Comparison of ENCODE assay signal across 1 cellular context in the genomic region with DNA sequence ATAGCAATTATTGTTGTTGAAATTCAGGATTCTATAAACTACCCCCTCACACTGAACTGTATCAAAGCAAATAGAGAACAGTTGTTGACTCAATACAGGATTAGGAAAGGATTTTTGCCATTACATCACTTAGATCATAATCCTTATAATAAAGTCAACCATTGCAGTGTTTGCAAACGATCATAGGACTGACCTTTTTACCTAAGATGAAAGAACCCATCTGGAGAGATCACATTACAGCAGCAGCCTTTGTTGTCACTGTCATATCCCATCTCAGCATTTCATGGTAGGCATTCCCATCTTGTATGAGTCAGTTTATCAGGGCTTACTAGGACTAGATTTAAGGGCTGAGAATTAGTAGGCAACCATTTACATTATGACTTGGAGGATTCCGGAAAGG.
TF ChIP-seq lines count a peak whose summit lies in the region.

No MANE protein-coding gene starts in this region.

TF ChIP-seq in HepG2, 621 proteins besides CTCF, POLR2A, EP300 and RAD21 (continued from another document and continues in another):
- TF ChIP-seq, protein P1, sequence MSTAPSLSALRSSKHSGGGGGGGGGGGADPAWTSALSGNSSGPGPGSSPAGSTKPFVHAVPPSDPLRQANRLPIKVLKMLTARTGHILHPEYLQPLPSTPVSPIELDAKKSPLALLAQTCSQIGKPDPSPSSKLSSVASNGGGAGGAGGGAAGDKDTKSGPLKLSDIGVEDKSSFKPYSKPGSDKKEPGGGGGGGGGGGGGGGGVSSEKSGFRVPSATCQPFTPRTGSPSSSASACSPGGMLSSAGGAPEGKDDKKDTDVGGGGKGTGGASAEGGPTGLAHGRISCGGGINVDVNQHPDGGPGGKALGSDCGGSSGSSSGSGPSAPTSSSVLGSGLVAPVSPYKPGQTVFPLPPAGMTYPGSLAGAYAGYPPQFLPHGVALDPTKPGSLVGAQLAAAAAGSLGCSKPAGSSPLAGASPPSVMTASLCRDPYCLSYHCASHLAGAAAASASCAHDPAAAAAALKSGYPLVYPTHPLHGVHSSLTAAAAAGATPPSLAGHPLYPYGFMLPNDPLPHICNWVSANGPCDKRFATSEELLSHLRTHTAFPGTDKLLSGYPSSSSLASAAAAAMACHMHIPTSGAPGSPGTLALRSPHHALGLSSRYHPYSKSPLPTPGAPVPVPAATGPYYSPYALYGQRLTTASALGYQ (CRISPR knock-in tag; IDR thresholded peaks at IDR 0.05), result peak; percentile 94
- TF ChIP-seq ATAD3A (CRISPR knock-in tag; IDR thresholded peaks at IDR 0.05) (no peak), MYNN (CRISPR knock-in tag; IDR thresholded peaks at IDR 0.05; ENCODE audit: low read depth) (no peak), SCMH1 (CRISPR knock-in tag; IDR thresholded peaks at IDR 0.05; ENCODE audit: borderline replicate concordance) (no peak), ZNF652 (CRISPR knock-in tag; IDR thresholded peaks at IDR 0.05; ENCODE audit: borderline replicate concordance, low read depth) (no peak; the same call in 1 of the 2 replicates), KLF15 (CRISPR knock-in tag; IDR thresholded peaks at IDR 0.05; ENCODE audit: borderline replicate concordance) (no peak), ZIK1 (CRISPR knock-in tag; IDR thresholded peaks at IDR 0.05; ENCODE audit: borderline replicate concordance, low read depth) (no peak), DPF2 (CRISPR knock-in tag; IDR thresholded peaks at IDR 0.05; ENCODE audit: borderline replicate concordance, low read depth) (peak; percentile 58; the same call in 1 of the 2 replicates), ZNF496 (CRISPR knock-in tag; IDR thresholded peaks at IDR 0.05; ENCODE audit: insufficient replicate concordance) (no peak), CBX5 (CRISPR knock-in tag; IDR thresholded peaks at IDR 0.05; ENCODE audit: borderline replicate concordance) (no peak)
- TF ChIP-seq, protein P2, sequence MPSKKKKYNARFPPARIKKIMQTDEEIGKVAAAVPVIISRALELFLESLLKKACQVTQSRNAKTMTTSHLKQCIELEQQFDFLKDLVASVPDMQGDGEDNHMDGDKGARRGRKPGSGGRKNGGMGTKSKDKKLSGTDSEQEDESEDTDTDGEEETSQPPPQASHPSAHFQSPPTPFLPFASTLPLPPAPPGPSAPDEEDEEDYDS (CRISPR knock-in tag; IDR thresholded peaks at IDR 0.05), result no peak
- TF ChIP-seq, protein P3, sequence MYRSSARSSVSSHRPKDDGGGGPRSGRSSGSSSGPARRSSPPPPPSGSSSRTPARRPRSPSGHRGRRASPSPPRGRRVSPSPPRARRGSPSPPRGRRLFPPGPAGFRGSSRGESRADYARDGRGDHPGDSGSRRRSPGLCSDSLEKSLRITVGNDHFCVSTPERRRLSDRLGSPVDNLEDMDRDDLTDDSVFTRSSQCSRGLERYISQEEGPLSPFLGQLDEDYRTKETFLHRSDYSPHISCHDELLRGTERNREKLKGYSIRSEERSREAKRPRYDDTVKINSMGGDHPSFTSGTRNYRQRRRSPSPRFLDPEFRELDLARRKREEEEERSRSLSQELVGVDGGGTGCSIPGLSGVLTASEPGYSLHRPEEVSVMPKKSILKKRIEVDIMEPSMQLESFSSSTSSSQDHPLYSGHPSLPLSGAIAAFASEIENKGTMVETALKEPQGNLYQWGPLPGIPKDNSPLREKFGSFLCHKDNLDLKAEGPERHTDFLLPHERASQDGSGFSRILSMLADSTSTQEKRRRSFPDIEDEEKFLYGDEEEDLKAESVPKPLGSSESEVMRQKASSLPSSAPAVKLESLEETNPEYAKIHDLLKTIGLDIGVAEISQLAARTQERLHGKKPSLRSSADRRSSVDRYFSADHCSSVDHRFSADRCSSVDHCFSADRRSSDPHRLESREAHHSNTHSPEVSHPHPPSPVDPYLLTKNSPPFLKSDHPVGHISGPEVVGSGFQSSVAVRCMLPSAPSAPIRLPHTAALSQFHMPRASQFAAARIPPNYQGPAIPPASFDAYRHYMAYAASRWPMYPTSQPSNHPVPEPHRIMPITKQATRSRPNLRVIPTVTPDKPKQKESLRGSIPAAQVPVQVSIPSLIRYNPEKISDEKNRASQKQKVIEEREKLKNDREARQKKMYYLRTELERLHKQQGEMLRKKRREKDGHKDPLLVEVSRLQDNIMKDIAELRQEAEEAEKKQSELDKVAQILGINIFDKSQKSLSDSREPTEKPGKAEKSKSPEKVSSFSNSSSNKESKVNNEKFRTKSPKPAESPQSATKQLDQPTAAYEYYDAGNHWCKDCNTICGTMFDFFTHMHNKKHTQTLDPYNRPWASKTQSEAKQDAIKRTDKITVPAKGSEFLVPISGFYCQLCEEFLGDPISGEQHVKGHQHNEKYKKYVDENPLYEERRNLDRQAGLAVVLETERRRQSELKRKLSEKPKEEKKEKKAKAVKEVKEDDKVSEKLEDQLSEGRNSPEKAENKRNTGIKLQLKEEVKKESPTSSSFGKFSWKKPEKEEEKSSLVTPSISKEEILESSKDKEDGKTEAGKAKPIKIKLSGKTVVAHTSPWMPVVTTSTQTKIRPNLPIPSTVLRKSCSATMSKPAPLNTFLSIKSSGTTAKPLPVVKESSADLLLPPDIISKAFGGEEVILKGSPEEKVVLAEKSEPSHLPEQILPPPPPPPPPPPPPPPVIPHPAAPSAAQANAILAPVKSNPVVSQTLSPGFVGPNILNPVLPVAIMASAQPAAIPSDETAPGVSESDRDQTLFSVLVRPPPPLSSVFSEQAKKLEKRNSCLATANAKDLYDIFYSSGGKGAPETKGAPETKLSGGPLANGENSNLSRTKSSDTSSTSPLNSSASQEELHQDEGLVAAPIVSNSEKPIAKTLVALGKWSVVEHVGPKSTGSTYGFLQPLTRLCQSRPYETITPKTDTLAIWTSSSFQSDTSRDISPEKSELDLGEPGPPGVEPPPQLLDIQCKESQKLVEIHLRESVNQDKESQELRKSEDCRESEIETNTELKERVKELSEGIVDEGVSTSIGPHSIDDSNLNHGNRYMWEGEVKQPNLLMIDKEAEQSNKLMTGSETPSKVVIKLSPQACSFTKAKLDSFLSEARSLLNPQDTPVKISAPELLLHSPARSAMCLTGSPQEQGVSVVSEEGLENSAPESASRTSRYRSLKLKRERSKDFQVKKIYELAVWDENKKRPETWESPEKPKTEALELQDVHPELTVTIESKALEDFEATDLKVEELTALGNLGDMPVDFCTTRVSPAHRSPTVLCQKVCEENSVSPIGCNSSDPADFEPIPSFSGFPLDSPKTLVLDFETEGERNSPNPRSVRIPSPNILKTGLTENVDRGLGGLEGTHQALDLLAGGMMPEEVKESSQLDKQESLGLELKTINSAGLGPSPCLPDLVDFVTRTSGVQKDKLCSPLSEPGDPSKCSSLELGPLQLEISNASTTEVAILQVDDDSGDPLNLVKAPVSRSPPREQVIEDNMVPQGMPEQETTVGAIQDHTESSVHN (CRISPR knock-in tag; IDR thresholded peaks at IDR 0.05), result no peak
- TF ChIP-seq, protein P4, sequence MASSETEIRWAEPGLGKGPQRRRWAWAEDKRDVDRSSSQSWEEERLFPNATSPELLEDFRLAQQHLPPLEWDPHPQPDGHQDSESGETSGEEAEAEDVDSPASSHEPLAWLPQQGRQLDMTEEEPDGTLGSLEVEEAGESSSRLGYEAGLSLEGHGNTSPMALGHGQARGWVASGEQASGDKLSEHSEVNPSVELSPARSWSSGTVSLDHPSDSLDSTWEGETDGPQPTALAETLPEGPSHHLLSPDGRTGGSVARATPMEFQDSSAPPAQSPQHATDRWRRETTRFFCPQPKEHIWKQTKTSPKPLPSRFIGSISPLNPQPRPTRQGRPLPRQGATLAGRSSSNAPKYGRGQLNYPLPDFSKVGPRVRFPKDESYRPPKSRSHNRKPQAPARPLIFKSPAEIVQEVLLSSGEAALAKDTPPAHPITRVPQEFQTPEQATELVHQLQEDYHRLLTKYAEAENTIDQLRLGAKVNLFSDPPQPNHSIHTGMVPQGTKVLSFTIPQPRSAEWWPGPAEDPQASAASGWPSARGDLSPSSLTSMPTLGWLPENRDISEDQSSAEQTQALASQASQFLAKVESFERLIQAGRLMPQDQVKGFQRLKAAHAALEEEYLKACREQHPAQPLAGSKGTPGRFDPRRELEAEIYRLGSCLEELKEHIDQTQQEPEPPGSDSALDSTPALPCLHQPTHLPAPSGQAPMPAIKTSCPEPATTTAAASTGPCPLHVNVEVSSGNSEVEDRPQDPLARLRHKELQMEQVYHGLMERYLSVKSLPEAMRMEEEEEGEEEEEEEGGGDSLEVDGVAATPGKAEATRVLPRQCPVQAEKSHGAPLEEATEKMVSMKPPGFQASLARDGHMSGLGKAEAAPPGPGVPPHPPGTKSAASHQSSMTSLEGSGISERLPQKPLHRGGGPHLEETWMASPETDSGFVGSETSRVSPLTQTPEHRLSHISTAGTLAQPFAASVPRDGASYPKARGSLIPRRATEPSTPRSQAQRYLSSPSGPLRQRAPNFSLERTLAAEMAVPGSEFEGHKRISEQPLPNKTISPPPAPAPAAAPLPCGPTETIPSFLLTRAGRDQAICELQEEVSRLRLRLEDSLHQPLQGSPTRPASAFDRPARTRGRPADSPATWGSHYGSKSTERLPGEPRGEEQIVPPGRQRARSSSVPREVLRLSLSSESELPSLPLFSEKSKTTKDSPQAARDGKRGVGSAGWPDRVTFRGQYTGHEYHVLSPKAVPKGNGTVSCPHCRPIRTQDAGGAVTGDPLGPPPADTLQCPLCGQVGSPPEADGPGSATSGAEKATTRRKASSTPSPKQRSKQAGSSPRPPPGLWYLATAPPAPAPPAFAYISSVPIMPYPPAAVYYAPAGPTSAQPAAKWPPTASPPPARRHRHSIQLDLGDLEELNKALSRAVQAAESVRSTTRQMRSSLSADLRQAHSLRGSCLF (CRISPR knock-in tag; IDR thresholded peaks at IDR 0.05; ENCODE audit: borderline replicate concordance), result no peak
- TF ChIP-seq, protein P5, sequence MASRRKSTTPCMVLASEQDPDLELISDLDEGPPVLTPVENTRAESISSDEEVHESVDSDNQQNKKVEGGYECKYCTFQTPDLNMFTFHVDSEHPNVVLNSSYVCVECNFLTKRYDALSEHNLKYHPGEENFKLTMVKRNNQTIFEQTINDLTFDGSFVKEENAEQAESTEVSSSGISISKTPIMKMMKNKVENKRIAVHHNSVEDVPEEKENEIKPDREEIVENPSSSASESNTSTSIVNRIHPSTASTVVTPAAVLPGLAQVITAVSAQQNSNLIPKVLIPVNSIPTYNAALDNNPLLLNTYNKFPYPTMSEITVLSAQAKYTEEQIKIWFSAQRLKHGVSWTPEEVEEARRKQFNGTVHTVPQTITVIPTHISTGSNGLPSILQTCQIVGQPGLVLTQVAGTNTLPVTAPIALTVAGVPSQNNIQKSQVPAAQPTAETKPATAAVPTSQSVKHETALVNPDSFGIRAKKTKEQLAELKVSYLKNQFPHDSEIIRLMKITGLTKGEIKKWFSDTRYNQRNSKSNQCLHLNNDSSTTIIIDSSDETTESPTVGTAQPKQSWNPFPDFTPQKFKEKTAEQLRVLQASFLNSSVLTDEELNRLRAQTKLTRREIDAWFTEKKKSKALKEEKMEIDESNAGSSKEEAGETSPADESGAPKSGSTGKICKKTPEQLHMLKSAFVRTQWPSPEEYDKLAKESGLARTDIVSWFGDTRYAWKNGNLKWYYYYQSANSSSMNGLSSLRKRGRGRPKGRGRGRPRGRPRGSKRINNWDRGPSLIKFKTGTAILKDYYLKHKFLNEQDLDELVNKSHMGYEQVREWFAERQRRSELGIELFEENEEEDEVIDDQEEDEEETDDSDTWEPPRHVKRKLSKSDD (CRISPR knock-in tag; IDR thresholded peaks at IDR 0.05; ENCODE audit: low read depth), result no peak
- TF ChIP-seq, protein P6, sequence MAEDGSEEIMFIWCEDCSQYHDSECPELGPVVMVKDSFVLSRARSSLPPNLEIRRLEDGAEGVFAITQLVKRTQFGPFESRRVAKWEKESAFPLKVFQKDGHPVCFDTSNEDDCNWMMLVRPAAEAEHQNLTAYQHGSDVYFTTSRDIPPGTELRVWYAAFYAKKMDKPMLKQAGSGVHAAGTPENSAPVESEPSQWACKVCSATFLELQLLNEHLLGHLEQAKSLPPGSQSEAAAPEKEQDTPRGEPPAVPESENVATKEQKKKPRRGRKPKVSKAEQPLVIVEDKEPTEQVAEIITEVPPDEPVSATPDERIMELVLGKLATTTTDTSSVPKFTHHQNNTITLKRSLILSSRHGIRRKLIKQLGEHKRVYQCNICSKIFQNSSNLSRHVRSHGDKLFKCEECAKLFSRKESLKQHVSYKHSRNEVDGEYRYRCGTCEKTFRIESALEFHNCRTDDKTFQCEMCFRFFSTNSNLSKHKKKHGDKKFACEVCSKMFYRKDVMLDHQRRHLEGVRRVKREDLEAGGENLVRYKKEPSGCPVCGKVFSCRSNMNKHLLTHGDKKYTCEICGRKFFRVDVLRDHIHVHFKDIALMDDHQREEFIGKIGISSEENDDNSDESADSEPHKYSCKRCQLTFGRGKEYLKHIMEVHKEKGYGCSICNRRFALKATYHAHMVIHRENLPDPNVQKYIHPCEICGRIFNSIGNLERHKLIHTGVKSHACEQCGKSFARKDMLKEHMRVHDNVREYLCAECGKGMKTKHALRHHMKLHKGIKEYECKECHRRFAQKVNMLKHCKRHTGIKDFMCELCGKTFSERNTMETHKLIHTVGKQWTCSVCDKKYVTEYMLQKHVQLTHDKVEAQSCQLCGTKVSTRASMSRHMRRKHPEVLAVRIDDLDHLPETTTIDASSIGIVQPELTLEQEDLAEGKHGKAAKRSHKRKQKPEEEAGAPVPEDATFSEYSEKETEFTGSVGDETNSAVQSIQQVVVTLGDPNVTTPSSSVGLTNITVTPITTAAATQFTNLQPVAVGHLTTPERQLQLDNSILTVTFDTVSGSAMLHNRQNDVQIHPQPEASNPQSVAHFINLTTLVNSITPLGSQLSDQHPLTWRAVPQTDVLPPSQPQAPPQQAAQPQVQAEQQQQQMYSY (CRISPR knock-in tag; IDR thresholded peaks at IDR 0.05), result no peak
- TF ChIP-seq, protein P7, sequence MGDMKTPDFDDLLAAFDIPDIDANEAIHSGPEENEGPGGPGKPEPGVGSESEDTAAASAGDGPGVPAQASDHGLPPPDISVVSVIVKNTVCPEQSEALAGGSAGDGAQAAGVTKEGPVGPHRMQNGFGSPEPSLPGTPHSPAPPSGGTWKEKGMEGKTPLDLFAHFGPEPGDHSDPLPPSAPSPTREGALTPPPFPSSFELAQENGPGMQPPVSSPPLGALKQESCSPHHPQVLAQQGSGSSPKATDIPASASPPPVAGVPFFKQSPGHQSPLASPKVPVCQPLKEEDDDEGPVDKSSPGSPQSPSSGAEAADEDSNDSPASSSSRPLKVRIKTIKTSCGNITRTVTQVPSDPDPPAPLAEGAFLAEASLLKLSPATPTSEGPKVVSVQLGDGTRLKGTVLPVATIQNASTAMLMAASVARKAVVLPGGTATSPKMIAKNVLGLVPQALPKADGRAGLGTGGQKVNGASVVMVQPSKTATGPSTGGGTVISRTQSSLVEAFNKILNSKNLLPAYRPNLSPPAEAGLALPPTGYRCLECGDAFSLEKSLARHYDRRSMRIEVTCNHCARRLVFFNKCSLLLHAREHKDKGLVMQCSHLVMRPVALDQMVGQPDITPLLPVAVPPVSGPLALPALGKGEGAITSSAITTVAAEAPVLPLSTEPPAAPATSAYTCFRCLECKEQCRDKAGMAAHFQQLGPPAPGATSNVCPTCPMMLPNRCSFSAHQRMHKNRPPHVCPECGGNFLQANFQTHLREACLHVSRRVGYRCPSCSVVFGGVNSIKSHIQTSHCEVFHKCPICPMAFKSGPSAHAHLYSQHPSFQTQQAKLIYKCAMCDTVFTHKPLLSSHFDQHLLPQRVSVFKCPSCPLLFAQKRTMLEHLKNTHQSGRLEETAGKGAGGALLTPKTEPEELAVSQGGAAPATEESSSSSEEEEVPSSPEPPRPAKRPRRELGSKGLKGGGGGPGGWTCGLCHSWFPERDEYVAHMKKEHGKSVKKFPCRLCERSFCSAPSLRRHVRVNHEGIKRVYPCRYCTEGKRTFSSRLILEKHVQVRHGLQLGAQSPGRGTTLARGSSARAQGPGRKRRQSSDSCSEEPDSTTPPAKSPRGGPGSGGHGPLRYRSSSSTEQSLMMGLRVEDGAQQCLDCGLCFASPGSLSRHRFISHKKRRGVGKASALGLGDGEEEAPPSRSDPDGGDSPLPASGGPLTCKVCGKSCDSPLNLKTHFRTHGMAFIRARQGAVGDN (CRISPR knock-in tag; IDR thresholded peaks at IDR 0.05), result no peak
